In genomic region chr2:224837558-224837957, GRCh38 we compare ENCODE assay signal across 13 cellular contexts.
DNase-seq lines count a peak whose midpoint lies in the region; TF ChIP-seq lines count a peak whose summit lies in the region.
"Had no signal": no experiment of that assay in that cellular context is flagged by ENCODE, and none has a peak within 500 bp of the region (broad histone marks: within the 10 kb centered on the region; RNA-seq: fewer than 3 reads in every experiment).

No MANE protein-coding gene starts in this region.

- H3K36me3 ChIP-seq in kidney epithelial cell (ENCODE audit: control insufficient read depth, insufficient read depth, low read length) = no peaks in the 10 kb centered on the region

- no peak for TF ChIP-seq CTCF in astrocyte of the cerebellum (IDR thresholded peaks at IDR 0.05; ENCODE audit: low read depth, low read length, missing control alignments)
- TF ChIP-seq CTCF in kidney epithelial cell (IDR thresholded peaks at IDR 0.05; ENCODE audit: insufficient read depth, low read length, poor library complexity, severe bottlenecking) = no peak

- H3K27me3 ChIP-seq in kidney epithelial cell (ENCODE audit: control insufficient read depth, insufficient read depth, low read length) = no peaks in the 10 kb centered on the region

- DNase-seq in AG08395 (ENCODE audit: low spot score) = peak; percentile 82
- peak; percentile 96 for DNase-seq in HCEC 1CT
- DNase-seq in astrocyte of the cerebellum (ENCODE audit: low read depth) = peak; percentile 69
- DNase-seq in kidney epithelial cell (ENCODE audit: low read depth) = peak; percentile 37
- no peak for DNase-seq in NCI-H2171 (lab: John Stamatoyannopoulos, UW)
- DNase-seq in NCI-H1417 treated with DMSO at 0.1 percent for 48 hours (lab: John Stamatoyannopoulos, UW) = no peak
- DNase-seq in iPS-NIHi11 (ENCODE audit: low spot score) = no peak
- no peak for DNase-seq in kidney glomerular epithelial cell (lab: John Stamatoyannopoulos, UW)
- DNase-seq: activated CD4-positive, alpha-beta T cell treated with anti-CD3 and anti-CD28 coated beads for 1 hour; activated naive CD4-positive, alpha-beta T cell treated with anti-CD3 and anti-CD28 coated beads, Interleukin-2, amount 10 ng/mL, durations not matched to agents 7 days and 5 days; left ventricle myocardium inferior; NCI-H2227 treated with DMSO at 0.1 percent for 48 hours had no signal

- no peak overlapping the region for H3K4me3 ChIP-seq in astrocyte of the cerebellum (ENCODE audit: low read depth, low read length)
- H3K4me3 ChIP-seq in kidney epithelial cell (ENCODE audit: low read depth, low read length) = no peak overlapping the region
- H3K4me3 ChIP-seq: left ventricle myocardium inferior, smooth muscle cell had no signal

- in situ Hi-C loops in astrocyte of the cerebellum (cut with HindIII; ENCODE audit: low sequenced_read_pairs) = no loop called here

Comparison
In these comparisons a context has a peak if more than half of its experiments do, and no peak if none do; other contexts are left out.
1. DNase-seq: peak in AG08395 (single experiment), HCEC 1CT (single experiment), astrocyte of the cerebellum (single experiment) and kidney epithelial cell (single experiment); none in NCI-H2171 (single experiment), NCI-H1417 treated with DMSO at 0.1 percent for 48 hours (single experiment), iPS-NIHi11 (single experiment) and kidney glomerular epithelial cell (single experiment).